Comparison of ENCODE assay signal across 8 cellular contexts in genomic region chr2:61670591-61671503, GRCh38.
DNase-seq lines count a peak whose midpoint lies in the region; ATAC-seq and TF ChIP-seq lines count a peak whose summit lies in the region.

No MANE protein-coding gene starts in this region.

- peak; percentile 57 for ATAC-seq in GM18873 (IDR thresholded peaks at IDR 0.05; ENCODE audit: low FRiP score, unreplicated experiment)
- peak; percentile 83 for ATAC-seq in HG03432 (IDR thresholded peaks at IDR 0.05; ENCODE audit: unreplicated experiment)
- ATAC-seq in Right ventricle myocardium superior (ENCODE audit: poor library complexity) = peak; percentile 93
- peak; percentile 67 to 92 (median 82) for ATAC-seq in psoas muscle
- ATAC-seq in GM18520 (IDR thresholded peaks at IDR 0.05; ENCODE audit: unreplicated experiment) = no peak

- no peaks in the 10 kb centered on the region for H3K36me3 ChIP-seq in psoas muscle (ENCODE audit: insufficient read depth in 1 of 2, low read depth in 1 of 2)

- peak; percentile 54 for DNase-seq in ACHN
- DNase-seq in activated T-helper 2 cell treated with anti-CD3 and anti-CD28 coated beads, Interferon-gamma antibody, Interleukin-2, Interleukin-4, amounts not matched to agents 10 μg/mL and 5 μg/mL and 100 μg/mL, durations not matched to agents 14 hours and 24 hours and 36 hours (ENCODE audit: low spot score) = peak; percentile 12
- DNase-seq in Right ventricle myocardium superior = peak; percentile 66
- DNase-seq in psoas muscle = peak; percentile 41 to 61
- no peak for DNase-seq in central memory CD4-positive, alpha-beta T cell

- H3K4me3 Mint-ChIP-seq in activated T-helper 2 cell treated with anti-CD3 and anti-CD28 coated beads, Interferon-gamma antibody, Interleukin-2, Interleukin-4, amounts not matched to agents 10 μg/mL and 5 μg/mL and 100 μg/mL, durations not matched to agents 14 hours and 24 hours and 36 hours (ENCODE audit: low read depth) = peak overlapping the region; percentile 61

- 2 to 3% (median 2%) methylated on average over 3 of the region's 3 CpGs for WGBS in psoas muscle, 3 donors

- H3K4me1 Mint-ChIP-seq in activated T-helper 2 cell treated with anti-CD3 and anti-CD28 coated beads, Interferon-gamma antibody, Interleukin-2, Interleukin-4, amounts not matched to agents 10 μg/mL and 5 μg/mL and 100 μg/mL, durations not matched to agents 14 hours and 24 hours and 36 hours (ENCODE audit: low read depth) = peaks cover 19% of the 10 kb centered on the region

- no peaks in the 10 kb centered on the region for H3K9me3 ChIP-seq in psoas muscle

- H3K27me3 Mint-ChIP-seq in activated T-helper 2 cell treated with anti-CD3 and anti-CD28 coated beads, Interferon-gamma antibody, Interleukin-2, Interleukin-4, amounts not matched to agents 10 μg/mL and 5 μg/mL and 100 μg/mL, durations not matched to agents 14 hours and 24 hours and 36 hours (ENCODE audit: low read depth) = no peaks in the 10 kb centered on the region

- intact Hi-C loops in activated T-helper 2 cell treated with anti-CD3 and anti-CD28 coated beads, Interferon-gamma antibody, Interleukin-2, Interleukin-4, amounts not matched to agents 10 μg/mL and 5 μg/mL and 100 μg/mL, durations not matched to agents 14 hours and 24 hours and 36 hours (cut with micrococcal nuclease) = loop anchor here (1.0 to 5.0 kb wide), 3 partner anchors 23 to 134 kb away; no protein-coding TSS in a partner anchor
- intact Hi-C loops in Right ventricle myocardium superior (cut with DNase I) (no loop called here), psoas muscle (cut with DNase I) (no loop called here)

- peak overlapping the region; percentile 53 for H3K4me3 ChIP-seq in psoas muscle

- no peak for TF ChIP-seq CTCF in psoas muscle (IDR thresholded peaks at IDR 0.05)

- H3K27ac Mint-ChIP-seq in activated T-helper 2 cell treated with anti-CD3 and anti-CD28 coated beads, Interferon-gamma antibody, Interleukin-2, Interleukin-4, amounts not matched to agents 10 μg/mL and 5 μg/mL and 100 μg/mL, durations not matched to agents 14 hours and 24 hours and 36 hours = peak overlapping the region; percentile 89

- peaks cover 10% of the 10 kb centered on the region for H3K36me3 Mint-ChIP-seq in activated T-helper 2 cell treated with anti-CD3 and anti-CD28 coated beads, Interferon-gamma antibody, Interleukin-2, Interleukin-4, amounts not matched to agents 10 μg/mL and 5 μg/mL and 100 μg/mL, durations not matched to agents 14 hours and 24 hours and 36 hours (ENCODE audit: low read depth)

- no peaks in the 10 kb centered on the region for H3K27me3 ChIP-seq in psoas muscle (ENCODE audit: insufficient read depth in 3 of 3, low read length in 2 of 3)

- peaks cover 18% of the 10 kb centered on the region for H3K4me1 ChIP-seq in psoas muscle

- peaks cover 21% of the 10 kb centered on the region for H3K9me3 Mint-ChIP-seq in activated T-helper 2 cell treated with anti-CD3 and anti-CD28 coated beads, Interferon-gamma antibody, Interleukin-2, Interleukin-4, amounts not matched to agents 10 μg/mL and 5 μg/mL and 100 μg/mL, durations not matched to agents 14 hours and 24 hours and 36 hours

- in situ Hi-C loops in ACHN (cut with HindIII; ENCODE audit: low pct_ligation_motif_present, low pct_unique_long_range_greater_than_20kb, low sequenced_read_pairs) = no loop called here

- H3K27ac ChIP-seq in psoas muscle = peak overlapping the region; percentile 87
